Comparison of ENCODE assay signal across 19 cellular contexts in the genomic region with DNA sequence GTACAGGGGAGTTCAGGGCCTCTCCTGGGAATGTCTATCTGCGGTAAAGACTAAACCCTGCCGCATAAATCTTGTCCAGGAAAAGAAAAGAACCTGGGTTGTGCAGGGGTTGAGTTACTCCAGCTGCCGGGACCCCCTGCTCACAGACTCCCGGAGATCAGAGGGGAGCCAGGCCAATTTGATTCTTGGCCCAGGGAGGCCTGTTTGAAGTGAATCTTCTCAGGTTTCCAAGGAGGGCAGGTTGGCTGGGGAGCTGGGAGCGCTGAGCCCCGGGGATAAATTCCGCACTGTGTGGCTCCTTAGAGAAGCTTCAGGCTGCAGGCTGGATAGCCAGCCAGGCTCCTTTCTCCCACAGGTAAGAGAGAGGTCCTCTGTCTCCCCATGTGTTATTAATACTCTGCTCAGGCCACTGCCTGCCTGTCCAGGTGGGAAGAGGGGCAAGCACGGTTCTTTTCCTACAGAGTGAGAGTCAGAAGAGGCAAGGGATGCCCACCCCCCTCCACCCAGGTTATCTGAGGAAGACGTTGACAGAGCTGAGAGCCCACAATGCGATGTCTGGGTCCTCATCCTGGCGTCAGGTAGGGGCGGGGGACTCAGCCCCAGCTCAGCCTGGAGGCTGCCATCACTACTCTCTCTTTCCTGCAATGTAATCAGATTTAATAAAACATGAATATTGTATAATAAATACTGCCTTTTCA.
"Had no signal": no experiment of that assay in that cellular context is flagged by ENCODE, and none has a peak within 500 bp of the region (broad histone marks: within the 10 kb centered on the region; RNA-seq: fewer than 3 reads in every experiment).

No MANE protein-coding gene starts in this region.

- H3K9me3 Mint-ChIP-seq: effector memory CD8-positive, alpha-beta T cell; naive B cell; T-cell had no signal

- H3K36me3 ChIP-seq: cardiac muscle cell, left ventricle myocardium inferior, pancreas, sigmoid colon, tibial artery had no signal

- DNase-seq: activated CD8-positive, alpha-beta memory T cell treated with anti-CD3 and anti-CD28 coated beads for 24 hours; activated gamma-delta T cell treated with Interleukin-2 at 50 U/mL for 16 hours; effector memory CD8-positive, alpha-beta T cell; kidney; left ventricle myocardium inferior; mucosa of descending colon; naive B cell; pancreas; sigmoid colon; stimulated activated naive CD4-positive, alpha-beta T cell; substantia nigra; T-cell; T-helper 9 cell; tibial artery had no signal

- H3K79me2 ChIP-seq: hepatocyte had no signal

- H3K4me1 ChIP-seq: pancreas had no signal

- H3K27me3 ChIP-seq: hepatocyte, pancreas, sigmoid colon, tibial artery had no signal

- H3K4me3 ChIP-seq: cardiac muscle cell, hepatocyte, left ventricle myocardium inferior, mucosa of descending colon, pancreas, sigmoid colon, tibial artery had no signal

- H3K27ac ChIP-seq: cardiac muscle cell, hepatocyte, left ventricle myocardium inferior, pancreas, sigmoid colon, tibial artery had no signal

- H3K27me3 Mint-ChIP-seq: activated naive CD8-positive, alpha-beta T cell; naive B cell; T-cell had no signal

- ATAC-seq: effector memory CD8-positive, alpha-beta T cell; mucosa of descending colon; pancreas; SK-N-SH treated with all-trans-retinoic acid at 6 μM for 48 hours; T-cell had no signal

- FAIRE-seq: kidney, pancreas, urothelium cell line had no signal

- H3K36me3 Mint-ChIP-seq: activated naive CD8-positive, alpha-beta T cell; naive B cell; T-cell had no signal

- H2AFZ ChIP-seq: hepatocyte had no signal

- H3K27ac Mint-ChIP-seq: activated naive CD8-positive, alpha-beta T cell; effector memory CD8-positive, alpha-beta T cell; T-cell had no signal

- H3K4me3 Mint-ChIP-seq: activated naive CD8-positive, alpha-beta T cell; effector memory CD8-positive, alpha-beta T cell; T-cell had no signal

- H3K4me2 ChIP-seq: hepatocyte had no signal

- H3K9me3 ChIP-seq: left ventricle myocardium inferior, mucosa of descending colon, pancreas, sigmoid colon, tibial artery had no signal
